In the genomic region with DNA sequence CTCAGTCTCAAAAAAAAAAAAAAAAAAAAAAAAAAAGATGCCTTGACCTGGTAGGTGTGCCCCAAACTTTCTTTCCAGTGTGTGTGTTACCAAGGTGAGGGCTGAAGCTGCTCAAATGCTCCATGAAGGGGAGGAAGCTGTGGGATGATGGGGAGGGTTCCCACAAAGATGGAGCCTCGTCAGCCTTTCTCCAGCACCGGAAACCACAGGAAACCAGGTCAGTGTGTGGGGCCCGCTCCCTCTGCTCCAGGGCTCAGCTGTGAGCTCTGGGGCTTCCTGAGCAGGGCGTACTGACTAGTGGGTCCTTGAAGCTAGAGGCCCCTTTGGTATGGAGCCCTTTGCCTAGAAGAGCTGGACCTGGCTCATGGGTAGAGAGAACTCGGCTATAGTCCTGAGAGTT, we compare ENCODE assay signal across 8 cellular contexts. TPM values are rescaled to one million over a fixed set of nuclear protein-coding genes. Genes with fewer than 3 reads are reported as not detected.
DNase-seq lines count a peak whose midpoint lies in the region; FAIRE-seq and TF ChIP-seq lines count a peak whose summit lies in the region.

No MANE protein-coding gene starts in this region.

- H2AFZ ChIP-seq in keratinocyte (ENCODE audit: control insufficient read depth, low read length), result peak overlapping the region; percentile 93

- DNase-seq in stimulated activated CD4-positive, alpha-beta T cell treated with anti-CD3 and anti-CD28 coated beads, Interleukin-1b, Interleukin-23, amount 100 ng/mL, for 48 hours, result peak; percentile 35
- no peak for DNase-seq in stimulated activated CD4-positive, alpha-beta T cell treated with anti-CD3 and anti-CD28 coated beads, Interleukin-4, amount 100 ng/mL, for 1 hour
- peak; percentile 51 to 62 for DNase-seq in activated T-cell treated with anti-CD3 and anti-CD28 coated beads, Interleukin-2, amount 50 U/mL, for 48 hours
- DNase-seq in keratinocyte (ENCODE audit: low read depth, low spot score), result no peak
- DNase-seq in vagina (ENCODE audit: extremely low spot score in 2 of 2), result no peak
- no peak for DNase-seq in NCI-H82 treated with DMSO at 0.1 percent for 48 hours (lab: John Stamatoyannopoulos, UW; ENCODE audit: unreplicated experiment)
- no peak for DNase-seq in COLO668 (lab: John Stamatoyannopoulos, UW; ENCODE audit: unreplicated experiment)
- no peak for DNase-seq in NCI-H1105 treated with DMSO at 0.1 percent for 48 hours (lab: John Stamatoyannopoulos, UW)

- H3K9ac ChIP-seq in keratinocyte (ENCODE audit: control insufficient read depth, extremely low read depth, insufficient read depth, low read length), result no peak overlapping the region

- peaks cover 47% of the 10 kb centered on the region for H3K4me1 ChIP-seq in keratinocyte (ENCODE audit: control insufficient read depth, extremely low read depth, insufficient read depth, low read length)
- H3K4me1 ChIP-seq in vagina, result peaks cover 47% of the 10 kb centered on the region

- H3K36me3 ChIP-seq in keratinocyte (ENCODE audit: control insufficient read depth in 2 of 2, extremely low read depth in 1 of 2, insufficient read depth in 2 of 2, low read length in 2 of 2) (peaks cover 4 to 5% of the 10 kb centered on the region in 2 experiments), vagina (no peaks in the 10 kb centered on the region)

- no peak overlapping the region for H3K4me3 ChIP-seq in keratinocyte (ENCODE audit: control insufficient read depth in 2 of 3, extremely low read depth in 1 of 3, insufficient read depth in 2 of 3, low read depth in 1 of 3, low read length in 3 of 3)
- no peak overlapping the region for H3K4me3 ChIP-seq in vagina

- H3K9me1 ChIP-seq in keratinocyte (ENCODE audit: control insufficient read depth, extremely low read depth, insufficient read depth, low read length), result peaks cover 7% of the 10 kb centered on the region

- H3K9me3 ChIP-seq in keratinocyte (ENCODE audit: control insufficient read depth, low read depth, low read length) (no peaks in the 10 kb centered on the region), vagina (no peaks in the 10 kb centered on the region)

- H3K4me2 ChIP-seq in keratinocyte (ENCODE audit: control insufficient read depth, extremely low read depth, insufficient read depth, low read depth, low read length), result peak overlapping the region; percentile 72

- FAIRE-seq in keratinocyte (lab: Jason Lieb, UNC), result no peak

- H3K27ac ChIP-seq in keratinocyte (ENCODE audit: control insufficient read depth, insufficient read depth, low read length) (no peak overlapping the region), vagina (peak overlapping the region; percentile 47)

- H3K27me3 ChIP-seq in keratinocyte (ENCODE audit: control insufficient read depth, extremely low read depth, insufficient read depth, low read length), result no peaks in the 10 kb centered on the region
- H3K27me3 ChIP-seq in vagina, result no peaks in the 10 kb centered on the region

- dilution Hi-C loops in keratinocyte (cut with MboI; ENCODE audit: extremely low pct_ligation_motif_present, low sequenced_read_pairs), result no loop called here

- no peaks in the 10 kb centered on the region for H3K79me2 ChIP-seq in keratinocyte (ENCODE audit: control insufficient read depth, insufficient read depth, low read length)

- TF ChIP-seq CTCF in keratinocyte (optimal IDR thresholded peaks at IDR 0.05 in 1 of 3, IDR thresholded peaks at IDR 0.05 in 1 of 3, conservative IDR thresholded peaks at IDR 0.05 in 1 of 3; ENCODE audit: extremely low read depth in 1 of 3, insufficient read depth in 2 of 3, low read length in 3 of 3) (no peak), vagina (IDR thresholded peaks at IDR 0.05) (no peak)

- no peak for TF ChIP-seq POLR2A in vagina (IDR thresholded peaks at IDR 0.05)

- intact Hi-C loops in vagina (cut with DNase I), result no loop called here

- H4K20me1 ChIP-seq in keratinocyte (ENCODE audit: control insufficient read depth, extremely low read depth, insufficient read depth, low read length), result no peaks in the 10 kb centered on the region

RNA-seq across cellular contexts. Expression of a gene that starts 0.7 kb away (rescaled TPM):
- polyA plus RNA-seq in keratinocyte, result 10.7 to 24.4 TPM (median 16.0 TPM) in 3 replicates
- 3.9 TPM for polyA plus RNA-seq in keratinocyte (2011; ENCODE audit: low read depth)
- 4.9 and 5.0 TPM in 2 replicates for polyA plus RNA-seq in keratinocyte (2011; cell fraction: cytosol; rRNA removed)
- polyA plus RNA-seq in keratinocyte (2011; cell fraction: nucleus; rRNA removed), result 33.2 and 37.8 TPM in 2 replicates
- 7.2 and 14.9 TPM in 2 replicates for polyA plus RNA-seq in keratinocyte (2012; ENCODE audit: low replicate concordance)
- polyA minus RNA-seq in keratinocyte, result 9.0 to 18.6 TPM (median 15.5 TPM) in 3 replicates
- 5.4 TPM for polyA minus RNA-seq in keratinocyte (2011; cell fraction: cytosol; rRNA and poly(A)+ RNA removed)
- polyA minus RNA-seq in keratinocyte (2011; cell fraction: nucleus; rRNA and poly(A)+ RNA removed), result 10.0 and 16.3 TPM in 2 replicates
- 15.2 TPM for total RNA-seq in vagina

RNA-seq across cellular contexts. Expression of a gene that starts 11.6 kb away (rescaled TPM):
- 45.1 to 61.1 TPM (median 48.0 TPM) in 3 replicates for polyA plus RNA-seq in keratinocyte
- polyA plus RNA-seq in keratinocyte (2011; ENCODE audit: low read depth), result 3.1 TPM
- polyA plus RNA-seq in keratinocyte (2011; cell fraction: cytosol; rRNA removed), result 34.2 and 48.7 TPM in 2 replicates
- 28.5 and 29.3 TPM in 2 replicates for polyA plus RNA-seq in keratinocyte (2011; cell fraction: nucleus; rRNA removed)
- polyA plus RNA-seq in keratinocyte (2012; ENCODE audit: low replicate concordance), result 29.2 and 39.8 TPM in 2 replicates
- polyA minus RNA-seq in keratinocyte, result 40.4 to 53.0 TPM (median 46.5 TPM) in 3 replicates
- polyA minus RNA-seq in keratinocyte (2011; cell fraction: cytosol; rRNA and poly(A)+ RNA removed), result 26.5 TPM
- 8.2 and 16.0 TPM in 2 replicates for polyA minus RNA-seq in keratinocyte (2011; cell fraction: nucleus; rRNA and poly(A)+ RNA removed)
- total RNA-seq in vagina, result 32.7 TPM

RNA-seq across cellular contexts. Expression of a gene that starts 14.9 kb away (rescaled TPM):
- polyA plus RNA-seq in keratinocyte, result 6.3 to 12.7 TPM (median 7.4 TPM) in 3 replicates
- 11.4 TPM for polyA plus RNA-seq in keratinocyte (2011; ENCODE audit: low read depth)
- 5.2 and 8.5 TPM in 2 replicates for polyA plus RNA-seq in keratinocyte (2011; cell fraction: cytosol; rRNA removed)
- polyA plus RNA-seq in keratinocyte (2011; cell fraction: nucleus; rRNA removed), result 15.8 and 17.6 TPM in 2 replicates
- 8.2 and 17.4 TPM in 2 replicates for polyA plus RNA-seq in keratinocyte (2012; ENCODE audit: low replicate concordance)
- polyA minus RNA-seq in keratinocyte, result 14.8 to 17.4 TPM (median 15.8 TPM) in 3 replicates
- polyA minus RNA-seq in keratinocyte (2011; cell fraction: cytosol; rRNA and poly(A)+ RNA removed), result 18.6 TPM
- 7.2 and 8.9 TPM in 2 replicates for polyA minus RNA-seq in keratinocyte (2011; cell fraction: nucleus; rRNA and poly(A)+ RNA removed)
- total RNA-seq in vagina, result 66.3 TPM

RNA-seq across cellular contexts. Expression of a gene that starts 21.9 kb away (rescaled TPM):
- polyA plus RNA-seq in keratinocyte, result not detected in 3 replicates
- not detected for polyA plus RNA-seq in keratinocyte (2011; ENCODE audit: low read depth)
- polyA plus RNA-seq in keratinocyte (2011; cell fraction: cytosol; rRNA removed), result 0.08 TPM in 1 of 2 replicates, not detected in the other
- not detected in 2 replicates for polyA plus RNA-seq in keratinocyte (2011; cell fraction: nucleus; rRNA removed)
- not detected in 2 replicates for polyA plus RNA-seq in keratinocyte (2012; ENCODE audit: low replicate concordance)
- polyA minus RNA-seq in keratinocyte, result 0.30 TPM in 1 of 3 replicates, not detected in the others
- polyA minus RNA-seq in keratinocyte (2011; cell fraction: cytosol; rRNA and poly(A)+ RNA removed), result not detected
- polyA minus RNA-seq in keratinocyte (2011; cell fraction: nucleus; rRNA and poly(A)+ RNA removed), result not detected in 2 replicates
- total RNA-seq in vagina, result 51.3 TPM

RNA-seq across cellular contexts. Expression of a gene that starts 31.7 kb away (rescaled TPM):
- 11.2 to 19.2 TPM (median 17.1 TPM) in 3 replicates for polyA plus RNA-seq in keratinocyte
- polyA plus RNA-seq in keratinocyte (2011; ENCODE audit: low read depth), result 19.6 TPM
- 5.9 and 10.4 TPM in 2 replicates for polyA plus RNA-seq in keratinocyte (2011; cell fraction: cytosol; rRNA removed)
- 38.5 and 42.9 TPM in 2 replicates for polyA plus RNA-seq in keratinocyte (2011; cell fraction: nucleus; rRNA removed)
- 13.6 and 30.7 TPM in 2 replicates for polyA plus RNA-seq in keratinocyte (2012; ENCODE audit: low replicate concordance)
- 6.8 to 29.0 TPM (median 8.4 TPM) in 3 replicates for polyA minus RNA-seq in keratinocyte
- polyA minus RNA-seq in keratinocyte (2011; cell fraction: cytosol; rRNA and poly(A)+ RNA removed), result 11.7 TPM
- polyA minus RNA-seq in keratinocyte (2011; cell fraction: nucleus; rRNA and poly(A)+ RNA removed), result 7.0 and 11.8 TPM in 2 replicates
- total RNA-seq in vagina, result 27.0 TPM

Comparison
In these comparisons a context has a peak if more than half of its experiments do, and no peak if none do; other contexts are left out.
1. DNase-seq: peak in stimulated activated CD4-positive, alpha-beta T cell treated with anti-CD3 and anti-CD28 coated beads, Interleukin-1b, Interleukin-23, amount 100 ng/mL, for 48 hours (single experiment) and activated T-cell treated with anti-CD3 and anti-CD28 coated beads, Interleukin-2, amount 50 U/mL, for 48 hours (2 of 2); none in stimulated activated CD4-positive, alpha-beta T cell treated with anti-CD3 and anti-CD28 coated beads, Interleukin-4, amount 100 ng/mL, for 1 hour (single experiment), keratinocyte (single experiment), vagina (0 of 2), NCI-H82 treated with DMSO at 0.1 percent for 48 hours (single experiment), COLO668 (single experiment) and NCI-H1105 treated with DMSO at 0.1 percent for 48 hours (single experiment).